18 cellular contexts compared by ENCODE assay signal in genomic region chr9:121643473-121643872, GRCh38. TPM values are rescaled to one million over a fixed set of nuclear protein-coding genes. Genes with fewer than 3 reads are reported as not detected.
DNase-seq lines count a peak whose midpoint lies in the region; ATAC-seq, FAIRE-seq and TF ChIP-seq lines count a peak whose summit lies in the region.
"Had no signal": no experiment of that assay in that cellular context is flagged by ENCODE, and none has a peak within 500 bp of the region (broad histone marks: within the 10 kb centered on the region; RNA-seq: fewer than 3 reads in every experiment).

No MANE protein-coding gene starts in this region.

- peak overlapping the region; percentile 14 for H3K4me3 Mint-ChIP-seq in neural progenitor cell
- H3K4me3 Mint-ChIP-seq: CD14-positive monocyte; CD4-positive, alpha-beta memory T cell; GM23338 had no signal

- H3K4me1 ChIP-seq in A549 (peaks cover 3% of the 10 kb centered on the region), K562 (replicated peaks in 1 of 2; ENCODE audit: control insufficient read depth in 2 of 2, insufficient read depth in 2 of 2, low read length in 2 of 2) (no peaks in the 10 kb centered on the region; a peak in 2 of 5 replicates), neural progenitor cell (peaks cover 26% of the 10 kb centered on the region)
- peaks cover 30 to 80% (median 76%) of the 10 kb centered on the region in 10 experiments for H3K4me1 ChIP-seq in BLaER1 treated with 17β-estradiol and CSF1 and Interleukin-3, amounts not matched to agents 10 nM and 100 nM

- TF ChIP-seq RAD21 in A549 (conservative IDR thresholded peaks at IDR 0.05 in 1 of 2, IDR thresholded peaks at IDR 0.05 in 1 of 2) (no peak), K562 (CRISPR knock-in tag; conservative IDR thresholded peaks at IDR 0.05 in 1 of 2, IDR thresholded peaks at IDR 0.05 in 1 of 2) (no peak)

- POLR2A ChIA-PET in A549 (lab: Yijun Ruan, JAX): no interaction called here
- POLR2A ChIA-PET in K562 (lab: Yijun Ruan, JAX): no interaction called here

- H3K4me3 ChIP-seq in A549 (no peak overlapping the region), K562 (no peak overlapping the region), neural progenitor cell (no peak overlapping the region)
- no peak overlapping the region for H3K4me3 ChIP-seq in BLaER1 treated with 17β-estradiol and CSF1 and Interleukin-3, amounts not matched to agents 10 nM and 100 nM
- H3K4me3 ChIP-seq: GM23338 had no signal

- no peaks in the 10 kb centered on the region for H3K9me3 Mint-ChIP-seq in neural progenitor cell
- H3K9me3 Mint-ChIP-seq: CD4-positive, alpha-beta memory T cell; GM23338 had no signal

- H3K79me2 ChIP-seq in K562 (ENCODE audit: control insufficient read depth, insufficient read depth, low read length): no peaks in the 10 kb centered on the region
- no peaks in the 10 kb centered on the region for H3K79me2 ChIP-seq in neural progenitor cell (ENCODE audit: low read depth)

- no peaks in the 10 kb centered on the region for H3K9me1 ChIP-seq in K562 (ENCODE audit: control insufficient read depth, insufficient read depth, low read length)

- H3K9me3 ChIP-seq in A549 (no peaks in the 10 kb centered on the region; the same call in 2 of the 3 replicates), K562 (replicated peaks; ENCODE audit: control insufficient read depth, insufficient read depth, low read depth, low read length) (no peaks in the 10 kb centered on the region), neural progenitor cell (ENCODE audit: low read depth) (no peaks in the 10 kb centered on the region)
- H3K9me3 ChIP-seq in BLaER1 treated with 17β-estradiol and CSF1 and Interleukin-3, amounts not matched to agents 10 nM and 100 nM (replicated peaks in 1 of 11): peaks cover 0 to 9% (median 0%) of the 10 kb centered on the region in 11 experiments; a peak in 6 of 22 replicates
- H3K9me3 ChIP-seq: BE2C had no signal

- H4K20me1 ChIP-seq in BLaER1 treated with 17β-estradiol and CSF1 and Interleukin-3, amounts not matched to agents 10 nM and 100 nM: peaks cover 0 to 10% (median 0%) of the 10 kb centered on the region in 11 experiments; a peak in 3 of 22 replicates
- H4K20me1 ChIP-seq in K562 (replicated peaks; ENCODE audit: control insufficient read depth, insufficient read depth, low read length): peaks cover 8% of the 10 kb centered on the region; the same call in 1 of the 2 replicates
- peaks cover 45% of the 10 kb centered on the region for H4K20me1 ChIP-seq in neural progenitor cell (ENCODE audit: low read depth)

- no peak for TF ChIP-seq POLR2A in A549 (IDR thresholded peaks at IDR 0.05; ENCODE audit: low read length)
- TF ChIP-seq POLR2A in K562 (conservative IDR thresholded peaks at IDR 0.05): no peak

- H2AFZ ChIP-seq in K562 (ENCODE audit: low read depth, low read length) (no peak overlapping the region), neural progenitor cell (replicated peaks) (no peak overlapping the region)
- H2AFZ ChIP-seq: GM23338 had no signal

- FAIRE-seq in A549 (lab: Jason Lieb, UNC): no peak
- no peak for FAIRE-seq in K562 (lab: Jason Lieb, UNC)

- H3F3A ChIP-seq in neural progenitor cell (ENCODE audit: low read depth): peaks cover 2% of the 10 kb centered on the region

- CTCF ChIA-PET in A549 (lab: Yijun Ruan, JAX) (interaction anchor here (1.3 to 2.9 kb wide), 3 partner anchors 9 to 97 kb away, joined by 5 to 11 read pairs (median 6); no protein-coding TSS in a partner anchor), K562 (lab: Yijun Ruan, JAX; ENCODE audit: low intra/inter-chr PET ratio) (no interaction called here)

- intact Hi-C loops in K562 (cut with micrococcal nuclease): no loop called here
- intact Hi-C loops in posterior vena cava (cut with DNase I): no loop called here

- no peak for TF ChIP-seq CTCF in A549 (IDR thresholded peaks at IDR 0.05)
- TF ChIP-seq CTCF in K562 (IDR thresholded peaks at IDR 0.05 in 2 of 3, conservative IDR thresholded peaks at IDR 0.05 in 1 of 3; ENCODE audit: insufficient read depth in 2 of 3, low read depth in 1 of 3, low read length in 3 of 3): no peak
- TF ChIP-seq CTCF in neural progenitor cell (IDR thresholded peaks at IDR 0.05): no peak

- no TSS peak for BruUV-seq in K562 (replicated peaks; lab: Mats Ljungman, UMichigan)

- in situ Hi-C loops in K562 (cut with MboI): no loop called here

- peaks cover 55% of the 10 kb centered on the region for H3K4me1 Mint-ChIP-seq in neural progenitor cell
- H3K4me1 Mint-ChIP-seq: CD4-positive, alpha-beta memory T cell had no signal

- ATAC-seq in A549 (no peak), K562 (no peak)
- ATAC-seq: GM23338 had no signal

- 0 out of 22 replicates have a peak, but pooled peaks cover 0 to 1% (median 0%) of the 10 kb centered on the region in 11 experiments for H3K27me3 ChIP-seq in BLaER1 treated with 17β-estradiol and CSF1 and Interleukin-3, amounts not matched to agents 10 nM and 100 nM
- H3K27me3 ChIP-seq in K562 (ENCODE audit: control insufficient read depth in 2 of 2, insufficient read depth in 2 of 2, low read length in 2 of 2) (peaks cover 3 to 18% of the 10 kb centered on the region in 2 experiments; a peak in 3 of 5 replicates), neural progenitor cell (no peaks in the 10 kb centered on the region)
- H3K27me3 ChIP-seq: BE2C had no signal

- no peak overlapping the region for H3K27ac Mint-ChIP-seq in neural progenitor cell
- H3K27ac Mint-ChIP-seq: CD4-positive, alpha-beta memory T cell; GM23338 had no signal

- no peak overlapping the region for H3K9ac ChIP-seq in BLaER1 treated with 17β-estradiol and CSF1 and Interleukin-3, amounts not matched to agents 10 nM and 100 nM
- no peak overlapping the region for H3K9ac ChIP-seq in K562 (ENCODE audit: insufficient read depth in 1 of 2, low read depth in 2 of 2, low read length in 2 of 2)
- H3K9ac ChIP-seq in neural progenitor cell: no peak overlapping the region

- H3K4me2 ChIP-seq in A549: no peak overlapping the region
- peak overlapping the region in 9 of 11 experiments; percentile 78 to 95 (median 87); a peak in 16 of 22 replicates for H3K4me2 ChIP-seq in BLaER1 treated with 17β-estradiol and CSF1 and Interleukin-3, amounts not matched to agents 10 nM and 100 nM
- H3K4me2 ChIP-seq in K562 (ENCODE audit: insufficient read depth, low read length): no peak overlapping the region
- no peak overlapping the region for H3K4me2 ChIP-seq in neural progenitor cell
- H3K4me2 ChIP-seq: GM23338 had no signal

- no peak for TF ChIP-seq EP300 in A549 (IDR thresholded peaks at IDR 0.05)
- TF ChIP-seq EP300 in K562 (IDR thresholded peaks at IDR 0.05; ENCODE audit: low read length): no peak

- H3K27me3 Mint-ChIP-seq in neural progenitor cell (ENCODE audit: insufficient read depth, low read depth): peaks cover 5% of the 10 kb centered on the region

- WGBS in A549 (ENCODE audit: missing lambda C conversion rate): 64% methylated on average over 3 of the region's 3 CpGs
- WGBS in K562 (ENCODE audit: insufficient coverage, low coverage, missing lambda C conversion rate): 0% methylated on average over 3 of the region's 3 CpGs

- H3K27ac ChIP-seq in A549: no peak overlapping the region
- no peak overlapping the region for H3K27ac ChIP-seq in BLaER1 treated with 17β-estradiol and CSF1 and Interleukin-3, amounts not matched to agents 10 nM and 100 nM
- H3K27ac ChIP-seq in K562 (ENCODE audit: extremely low read depth, low read depth, low read length): no peak overlapping the region
- no peak overlapping the region for H3K27ac ChIP-seq in neural progenitor cell

- no peaks in the 10 kb centered on the region for H3K36me3 ChIP-seq in BLaER1 treated with 17β-estradiol and CSF1 and Interleukin-3, amounts not matched to agents 10 nM and 100 nM
- H3K36me3 ChIP-seq in K562 (ENCODE audit: control insufficient read depth, insufficient read depth, low read length) (no peaks in the 10 kb centered on the region), neural progenitor cell (no peaks in the 10 kb centered on the region)
- H3K36me3 ChIP-seq: BE2C had no signal

- DNase-seq in A549 (ENCODE audit: low read depth in 1 of 2, low spot score in 1 of 2) (no peak), K562 (ENCODE audit: extremely low read depth in 1 of 4, low spot score in 3 of 4) (no peak), neural progenitor cell (ENCODE audit: low spot score) (no peak), putamen (ENCODE audit: low spot score) (no peak), HCEC 1CT (no peak), posterior vena cava (ENCODE audit: low spot score) (no peak)
- no peak for DNase-seq in activated naive CD4-positive, alpha-beta T cell treated with Interleukin-2 at 50 U/mL for 16 hours
- DNase-seq: ACHN; BE2C; CD4-positive, alpha-beta memory T cell; DMS79 treated with DMSO at 0.1 percent for 48 hours; GF-D8; H7; IMR-90; KG1 had no signal

- H3K36me3 Mint-ChIP-seq in neural progenitor cell: no peaks in the 10 kb centered on the region
- H3K36me3 Mint-ChIP-seq: CD14-positive monocyte; CD4-positive, alpha-beta memory T cell had no signal

TF ChIP-seq in K562, 482 proteins besides CTCF, POLR2A, EP300 and RAD21 (continues in another document):
- TF ChIP-seq SMARCA5 (IDR thresholded peaks at IDR 0.05): peak; percentile 40; the same call in 1 of the 2 replicates

RNA-seq across cellular contexts. Expression of gene DAB2IP, which starts 8.0 kb away (rescaled TPM):
- polyA plus RNA-seq in A549 (2011; rRNA removed) (9.4 and 9.7 TPM in 2 replicates), A549 (2017; fragmentation: RNase III; extraction: RNeasy Plus Mini Kit Qiagen cat#74134 plus additional on column Dnase treatment) (12.8 to 13.9 TPM (median 13.2 TPM) in 3 replicates), K562 (2011; rRNA removed) (0.03 and 0.10 TPM in 2 replicates), K562 (2014; fragmentation: Illumina TruSeq; extraction: Trizol) (not detected in 2 replicates), K562 (2014; fragmentation: Nextera tagmentation; extraction: Ambion mirVana) (under 1 TPM in 1 of 2 experiments, not detected in 1; 0.06 TPM), K562 (2014; rRNA removed) (not detected in 2 replicates)
- 7.7 and 11.9 TPM in 2 replicates for polyA plus RNA-seq in A549 (2012; cell fraction: cytosol; rRNA removed)
- 13.1 and 17.3 TPM in 2 replicates for polyA plus RNA-seq in A549 (2012; cell fraction: nucleus; rRNA removed)
- 22.4 and 25.6 TPM in 2 replicates for polyA minus RNA-seq in A549 (2011; rRNA and poly(A)+ RNA removed)
- 0.28 TPM in 1 of 2 replicates, not detected in the other for total RNA-seq in K562 (2011; cell fraction: chromatin; rRNA removed; ENCODE audit: low replicate concordance)
- total RNA-seq in K562 (2011; cell fraction: nucleolus; rRNA removed): under 0.01 TPM in 1 of 2 replicates, not detected in the other
- not detected in 2 replicates for total RNA-seq in K562 (2011; cell fraction: nucleoplasm; rRNA removed)
- total RNA-seq in K562 (2014; rRNA removed) (not detected in 2 replicates), K562 (2014; rRNA removed; fragmentation: Illumina TruSeq; extraction: Trizol) (not detected in 2 replicates), K562 (2015; rRNA removed; fragmentation: Illumina TruSeq; extraction: Trizol) (0.04 TPM in 1 of 2 replicates, not detected in the other), K562 (2021) (0.31 and 0.38 TPM in 2 replicates), neural progenitor cell (ENCODE audit: low replicate concordance) (24.3 and 41.7 TPM in 2 replicates), posterior vena cava (10 to 100 TPM; 68.1 to 83.8 TPM)
- 0.03 and 0.07 TPM in 2 replicates for polyA plus RNA-seq in K562 (2011; cell fraction: cytosol; rRNA removed)
- polyA plus RNA-seq in K562 (2011; cell fraction: nucleus; rRNA removed): 0.23 and 0.48 TPM in 2 replicates
- polyA plus RNA-seq in K562 (2012): 0.03 and 0.11 TPM in 2 replicates
- 0.07 TPM in 1 of 2 replicates, not detected in the other for polyA minus RNA-seq in K562 (2011; rRNA and poly(A)+ RNA removed)
- 0.67 and 0.82 TPM in 2 replicates for polyA minus RNA-seq in K562 (2011; cell fraction: cytosol; rRNA and poly(A)+ RNA removed)
- 0.13 and 0.22 TPM in 2 replicates for polyA minus RNA-seq in K562 (2011; cell fraction: nucleus; rRNA and poly(A)+ RNA removed)
- total RNA-seq: CD4-positive, alpha-beta memory T cell had no signal
- polyA plus RNA-seq: CD14-positive monocyte; CD4-positive, alpha-beta memory T cell had no signal

Comparison
In these comparisons a context has a peak if more than half of its experiments do, and no peak if none do; other contexts are left out.
1. H3K4me2 ChIP-seq: peak in BLaER1 treated with 17β-estradiol and CSF1 and Interleukin-3, amounts not matched to agents 10 nM and 100 nM (9 of 11); none in A549 (single experiment), K562 (single experiment) and neural progenitor cell (single experiment).
2. RNA of gene DAB2IP, which starts 8.0 kb away (total RNA-seq): 68.1 to 83.8 TPM in posterior vena cava and 24.3 to 41.7 TPM in neural progenitor cell; under 0.01 to 0.38 TPM in K562; every median in the first group is over 10 times any median in the second.
3. Of the 35 proteins assayed by ChIP-seq in both K562 and A549: peak only in K562: none; only in A549: none; in both: ZFP36; in neither: 34.